ENCODE assay signal across 8 cellular contexts in the genomic region with DNA sequence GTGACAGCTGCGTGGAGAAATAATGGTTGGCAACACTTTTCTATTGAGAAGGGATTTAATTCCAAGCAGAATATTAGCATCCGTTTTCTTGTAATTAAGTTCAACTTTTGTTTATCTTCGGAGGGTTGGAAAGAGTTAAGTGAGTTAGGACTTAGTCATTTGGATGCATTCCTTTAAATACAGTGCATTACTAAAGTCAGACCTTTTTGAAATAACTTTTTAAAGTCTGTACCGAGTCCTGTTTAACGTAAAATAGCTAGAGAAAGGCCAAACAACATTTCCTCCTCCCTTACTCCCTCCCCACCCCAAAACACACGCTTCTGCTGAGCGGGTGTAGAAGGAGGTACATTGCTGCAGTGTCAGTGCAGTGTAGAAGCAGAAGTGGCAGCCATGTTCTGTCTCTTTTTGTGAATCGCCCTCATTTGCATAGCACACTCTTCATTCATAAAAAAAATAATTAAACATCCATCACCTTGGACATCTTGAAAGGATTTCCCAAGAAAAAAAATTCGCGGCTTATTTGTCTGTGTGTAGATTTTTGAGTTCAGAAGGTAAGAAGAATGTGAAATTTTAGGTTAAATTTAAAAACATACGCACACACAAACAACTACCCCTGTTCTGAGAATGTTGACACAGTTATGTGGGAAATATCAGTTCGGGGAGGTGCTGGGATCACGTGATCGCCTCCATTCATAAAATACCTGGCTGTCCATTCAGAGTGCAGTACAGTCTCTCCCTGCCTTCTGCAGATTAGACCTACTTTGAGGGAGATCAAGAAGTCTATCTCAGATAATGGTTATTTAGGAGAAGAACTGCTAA. TPM values are rescaled to one million over a fixed set of nuclear protein-coding genes. Genes with fewer than 3 reads are reported as not detected.
DNase-seq lines count a peak whose midpoint lies in the region; ATAC-seq and TF ChIP-seq lines count a peak whose summit lies in the region.

No MANE protein-coding gene starts in this region.

- H3K4me1 Mint-ChIP-seq in CD4-positive, alpha-beta T cell (ENCODE audit: low read depth), result peaks cover 36% of the 10 kb centered on the region
- H3K4me1 Mint-ChIP-seq in progenitor cell of endocrine pancreas (ENCODE audit: low read depth), result peaks cover 36% of the 10 kb centered on the region

- no peak for TF ChIP-seq CTCF in CD4-positive, alpha-beta T cell (IDR thresholded peaks at IDR 0.05)
- no peak for TF ChIP-seq CTCF in adrenal gland (IDR thresholded peaks at IDR 0.05)
- no peak for TF ChIP-seq CTCF in left ventricle myocardium inferior (IDR thresholded peaks at IDR 0.05; ENCODE audit: borderline replicate concordance)
- no peak for TF ChIP-seq CTCF in progenitor cell of endocrine pancreas (IDR thresholded peaks at IDR 0.05; ENCODE audit: unreplicated experiment)

- peaks cover 5% of the 10 kb centered on the region for H3K36me3 Mint-ChIP-seq in CD4-positive, alpha-beta T cell (ENCODE audit: low read depth)
- H3K36me3 Mint-ChIP-seq in progenitor cell of endocrine pancreas (ENCODE audit: insufficient read depth), result no peaks in the 10 kb centered on the region

- no peaks in the 10 kb centered on the region for H3K36me3 ChIP-seq in NT2/D1 (ENCODE audit: insufficient read depth, insufficient read length, low read length)
- H3K36me3 ChIP-seq in adrenal gland (replicated peaks in 1 of 2), result no peaks in the 10 kb centered on the region
- no peaks in the 10 kb centered on the region for H3K36me3 ChIP-seq in left ventricle myocardium inferior

- H3K4me1 ChIP-seq in NT2/D1 (ENCODE audit: insufficient read depth, insufficient read length) (peaks cover 2% of the 10 kb centered on the region), adrenal gland (replicated peaks in 1 of 2) (peaks cover 0 to 51% of the 10 kb centered on the region in 2 donors), left ventricle myocardium inferior (peaks cover 80% of the 10 kb centered on the region)

- H3K27me3 Mint-ChIP-seq in CD4-positive, alpha-beta T cell, result peaks cover 26% of the 10 kb centered on the region
- no peaks in the 10 kb centered on the region for H3K27me3 Mint-ChIP-seq in progenitor cell of endocrine pancreas

- peak in 9 of 10 experiments; percentile 1 to 36 (median 17) for DNase-seq in CD4-positive, alpha-beta T cell
- DNase-seq in GM19238 (ENCODE audit: insufficient read length, low spot score), result peak; percentile 36
- DNase-seq in NT2/D1 (ENCODE audit: low read depth, low spot score), result no peak
- peak; percentile 26 to 70 (median 56) for DNase-seq in adrenal gland
- DNase-seq in left ventricle myocardium inferior, result no peak
- DNase-seq in progenitor cell of endocrine pancreas (ENCODE audit: low spot score, unreplicated experiment), result no peak
- DNase-seq in NCI-H2107 treated with DMSO at 0.1 percent for 48 hours (lab: John Stamatoyannopoulos, UW; ENCODE audit: unreplicated experiment), result no peak

- ATAC-seq in CD4-positive, alpha-beta T cell (ENCODE audit: poor library complexity), result peak; percentile 75
- peak; percentile 47 for ATAC-seq in HG03521 (IDR thresholded peaks at IDR 0.05; ENCODE audit: unreplicated experiment)

- H3K9me3 ChIP-seq in CD4-positive, alpha-beta T cell (ENCODE audit: control insufficient read depth, low read length), result no peaks in the 10 kb centered on the region
- H3K9me3 ChIP-seq in NT2/D1 (ENCODE audit: insufficient read depth, low read length) (no peaks in the 10 kb centered on the region), adrenal gland (replicated peaks in 1 of 3) (no peaks in the 10 kb centered on the region), left ventricle myocardium inferior (replicated peaks) (no peaks in the 10 kb centered on the region)

- no peak overlapping the region for H3K27ac ChIP-seq in CD4-positive, alpha-beta T cell (ENCODE audit: low read depth, low read length)
- H3K27ac ChIP-seq in adrenal gland, result peak overlapping the region; percentile 35 to 99 (median 98)
- peak overlapping the region; percentile 99 for H3K27ac ChIP-seq in left ventricle myocardium inferior (replicated peaks)

- TF ChIP-seq POLR2A in adrenal gland (IDR thresholded peaks at IDR 0.05), result peak in 1 of 2 donors; percentile 52

- H3K4me3 ChIP-seq in NT2/D1 (ENCODE audit: insufficient read length, low read depth) (peak overlapping the region; percentile 68), adrenal gland (peak overlapping the region in 3 of 4 donors; percentile 7 to 95 (median 87)), left ventricle myocardium inferior (peak overlapping the region; percentile 91)

- CTCF ChIA-PET in CD4-positive, alpha-beta T cell (lab: Charles Lee), result no interaction called here

- WGBS in adrenal gland, 4 donors, result 1% methylated on average over 14 of the region's 14 CpGs

- peak overlapping the region; percentile 57 for H3K27ac Mint-ChIP-seq in CD4-positive, alpha-beta T cell
- H3K27ac Mint-ChIP-seq in progenitor cell of endocrine pancreas, result peak overlapping the region; percentile 92

- POLR2A ChIA-PET in CD4-positive, alpha-beta T cell (lab: Charles Lee), result no interaction called here

- no peaks in the 10 kb centered on the region for H3K9me3 Mint-ChIP-seq in CD4-positive, alpha-beta T cell
- H3K9me3 Mint-ChIP-seq in progenitor cell of endocrine pancreas (ENCODE audit: low read depth), result no peaks in the 10 kb centered on the region

- peak overlapping the region; percentile 88 for H3K4me3 Mint-ChIP-seq in CD4-positive, alpha-beta T cell
- H3K4me3 Mint-ChIP-seq in progenitor cell of endocrine pancreas (ENCODE audit: low read depth), result peak overlapping the region; percentile 89

- peak overlapping the region; percentile 93 for H3K9ac ChIP-seq in NT2/D1 (ENCODE audit: insufficient read length, low read depth)

- intact Hi-C loops in CD4-positive, alpha-beta T cell (cut with DNase I, micrococcal nuclease), result loop anchor here (10.0 kb wide), 2 partner anchors 101 to 451 kb away; no protein-coding TSS in a partner anchor
- intact Hi-C loops in adrenal gland (cut with DNase I) (loop anchor here (5.0 to 10.0 kb wide), 2 partner anchors 101 to 182 kb away; no protein-coding TSS in a partner anchor), left ventricle myocardium inferior (cut with micrococcal nuclease) (loop anchor here (10.0 kb wide), 1 partner anchor 101 kb away; no protein-coding TSS in a partner anchor)

- H3K27me3 ChIP-seq in CD4-positive, alpha-beta T cell (ENCODE audit: control insufficient read depth, insufficient read depth, low read length), result peaks cover 5% of the 10 kb centered on the region
- H3K27me3 ChIP-seq in NT2/D1 (ENCODE audit: insufficient read depth, insufficient read length) (no peaks in the 10 kb centered on the region), adrenal gland (no peaks in the 10 kb centered on the region), left ventricle myocardium inferior (ENCODE audit: low read depth) (no peaks in the 10 kb centered on the region)

RNA-seq across cellular contexts. Expression of gene SPRED1, which starts 1.6 kb away (rescaled TPM):
- total RNA-seq in CD4-positive, alpha-beta T cell, result under 1 TPM; 0.03 to 0.05 TPM
- total RNA-seq in adrenal gland, result 10 to 100 TPM in 7 of 8 donors, 1 to 10 TPM in 1; 8.8 to 31.3 (median 25.8) TPM
- polyA plus RNA-seq in adrenal gland, result 1 to 10 TPM; 4.9 to 10.0 (median 7.1) TPM
- 8.7 TPM for total RNA-seq in left ventricle myocardium inferior
- total RNA-seq in progenitor cell of endocrine pancreas, result 21.3 and 22.9 TPM in 2 replicates

Comparison
In these comparisons a context has a peak if more than half of its experiments do, and no peak if none do; other contexts are left out.
1. DNase-seq: peak in CD4-positive, alpha-beta T cell (9 of 10), GM19238 (single experiment) and adrenal gland (7 of 7); none in NT2/D1 (single experiment), left ventricle myocardium inferior (single experiment), progenitor cell of endocrine pancreas (single experiment) and NCI-H2107 treated with DMSO at 0.1 percent for 48 hours (single experiment).
2. Peak in every context shown above with its lines, with median percentiles within 50 percentile points of each other: H3K4me3 ChIP-seq.